29 cellular contexts compared by ENCODE assay signal in the genomic region with DNA sequence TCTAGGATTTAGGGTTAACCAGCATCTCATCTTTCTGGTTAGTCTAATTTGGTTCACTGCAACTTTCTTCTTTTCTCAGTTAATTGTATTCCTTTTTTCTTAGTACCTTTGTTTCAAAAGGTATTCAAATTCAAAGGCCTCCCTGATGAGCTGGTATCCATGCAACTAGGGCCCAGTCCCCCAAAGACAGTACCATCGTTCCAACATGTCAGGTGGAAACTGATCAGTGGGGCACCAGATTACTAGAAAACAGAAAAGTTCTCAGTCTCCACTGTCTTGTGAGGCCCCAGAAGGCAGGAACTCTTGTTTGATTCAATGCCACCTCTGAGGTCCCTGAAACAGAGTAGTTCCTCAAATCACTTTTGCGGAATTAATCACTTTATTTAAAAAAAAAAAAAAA.
"Had no signal": no experiment of that assay in that cellular context is flagged by ENCODE, and none has a peak within 500 bp of the region (broad histone marks: within the 10 kb centered on the region; RNA-seq: fewer than 3 reads in every experiment).

No MANE protein-coding gene starts in this region.

- H3K27me3 ChIP-seq: heart right ventricle, hepatocyte, left lung, ovary, right atrium auricular region, right lobe of liver, stomach, tibial artery, upper lobe of right lung had no signal

- H3K9me3 ChIP-seq: heart right ventricle, left lung, lower lobe of right lung, ovary, right atrium auricular region, right lobe of liver, thoracic aorta, tibial artery, upper lobe of right lung had no signal

- H2AFZ ChIP-seq: hepatocyte had no signal

- H3K36me3 ChIP-seq: heart right ventricle, left lung, lower lobe of right lung, ovary, right atrium auricular region, right lobe of liver, stomach, thoracic aorta, tibial artery, upper lobe of right lung had no signal

- DNase-seq: heart right ventricle; immature natural killer cell; kidney; left colon; left lung; lower lobe of right lung; mammary epithelial cell; mesenchymal stem cell; naive B cell; natural killer cell; nephron progenitor cell; ovary; right lobe of liver; stimulated activated CD4-positive, alpha-beta T cell treated with anti-CD3 and anti-CD28 coated beads, Interleukin-12 subunit alpha, Interleukin-12 subunit beta, amount 100 ng/mL, for 4 hours; stimulated activated CD4-positive, alpha-beta T cell treated with anti-CD3 and anti-CD28 coated beads, Interleukin-15, amount 100 ng/mL, for 24 hours; stimulated activated CD4-positive, alpha-beta T cell treated with anti-CD3 and anti-CD28 coated beads, Interleukin-2, amount 100 ng/mL, for 24 hours; stimulated activated CD4-positive, alpha-beta T cell treated with anti-CD3 and anti-CD28 coated beads, Interleukin-4, amount 100 ng/mL, for 1 hour; stimulated activated naive B cell treated with anti-CD40 and anti-IgM and Interleukin-4, amounts not matched to agents 10 μg/mL and 1 μg/mL and 100 μg/mL, for 72 hours; stimulated activated naive CD8-positive, alpha-beta T cell treated with anti-CD3 and anti-CD28 coated beads, Interleukin-15, Interleukin-2, amounts not matched to agents 100 U/mL and 50 U/mL, for 24 hours; stomach; tibial artery; trophoblast cell; upper lobe of right lung had no signal

- H3K4me3 ChIP-seq: heart right ventricle, hepatocyte, left lung, lower lobe of right lung, ovary, right atrium auricular region, right lobe of liver, stomach, thoracic aorta, tibial artery, upper lobe of right lung had no signal

- H3K4me1 Mint-ChIP-seq: immature natural killer cell; naive B cell; natural killer cell; stimulated activated naive B cell treated with anti-CD40 and anti-IgM and Interleukin-4, amounts not matched to agents 10 μg/mL and 1 μg/mL and 100 μg/mL, for 72 hours had no signal

- H3K27ac Mint-ChIP-seq: immature natural killer cell; naive B cell; natural killer cell; nephron progenitor cell; progenitor cell of endocrine pancreas; stimulated activated naive B cell treated with anti-CD40 and anti-IgM and Interleukin-4, amounts not matched to agents 10 μg/mL and 1 μg/mL and 100 μg/mL, for 72 hours had no signal

- H3K27ac ChIP-seq: heart right ventricle, hepatocyte, left lung, lower lobe of right lung, ovary, right atrium auricular region, right lobe of liver, stomach, thoracic aorta, tibial artery, upper lobe of right lung had no signal

- H3K4me2 ChIP-seq: hepatocyte had no signal

- H3K4me1 ChIP-seq: left lung, lower lobe of right lung, right lobe of liver, stomach, tibial artery, upper lobe of right lung had no signal

- H3K36me3 Mint-ChIP-seq: immature natural killer cell; naive B cell; natural killer cell; stimulated activated naive B cell treated with anti-CD40 and anti-IgM and Interleukin-4, amounts not matched to agents 10 μg/mL and 1 μg/mL and 100 μg/mL, for 72 hours had no signal

- H3K27me3 Mint-ChIP-seq: naive B cell; progenitor cell of endocrine pancreas; stimulated activated naive B cell treated with anti-CD40 and anti-IgM and Interleukin-4, amounts not matched to agents 10 μg/mL and 1 μg/mL and 100 μg/mL, for 72 hours had no signal

- ATAC-seq: heart right ventricle; left colon; left lung; lower lobe of right lung; natural killer cell; right lobe of liver; stimulated activated naive B cell treated with anti-CD40 and anti-IgM and Interleukin-4, amounts not matched to agents 10 μg/mL and 1 μg/mL and 100 μg/mL, for 72 hours; stimulated activated naive CD8-positive, alpha-beta T cell treated with anti-CD3 and anti-CD28 coated beads, Interleukin-15, Interleukin-2, amounts not matched to agents 100 U/mL and 50 U/mL, for 24 hours; upper lobe of right lung had no signal

- H3K9me3 Mint-ChIP-seq: nephron progenitor cell; stimulated activated naive B cell treated with anti-CD40 and anti-IgM and Interleukin-4, amounts not matched to agents 10 μg/mL and 1 μg/mL and 100 μg/mL, for 72 hours had no signal

- H3K4me3 Mint-ChIP-seq: immature natural killer cell; naive B cell; natural killer cell; nephron progenitor cell; stimulated activated naive B cell treated with anti-CD40 and anti-IgM and Interleukin-4, amounts not matched to agents 10 μg/mL and 1 μg/mL and 100 μg/mL, for 72 hours had no signal

- FAIRE-seq: islet of Langerhans, kidney, urothelium cell line had no signal

- H3K79me2 ChIP-seq: hepatocyte had no signal
